ENCODE assay signal across 8 cellular contexts in genomic region chr19:11813801-11814706, GRCh38. TPM values are rescaled to one million over a fixed set of nuclear protein-coding genes. Genes with fewer than 3 reads are reported as not detected.
DNase-seq lines count a peak whose midpoint lies in the region; ATAC-seq and TF ChIP-seq lines count a peak whose summit lies in the region.

Gene ZNF440, plus strand, starts transcription at chr19:11814273. Its CDS starts 175 bp downstream, at chr19:11814448.

- peaks cover 23% of the 10 kb centered on the region for H3K4me1 Mint-ChIP-seq in chondrocyte (ENCODE audit: low read depth)

- H3K9me3 Mint-ChIP-seq in chondrocyte (ENCODE audit: low read depth) = peaks cover 3% of the 10 kb centered on the region

- POLR2A ChIA-PET in AG04449 (lab: Yijun Ruan, JAX) = interaction anchor here (0.8 to 1.5 kb wide), 2 partner anchors 16 to 174 kb away, joined by 3 to 4 read pairs; partner anchors contain the start of gene ZNF491

- ATAC-seq in GM18868 (IDR thresholded peaks at IDR 0.05; ENCODE audit: unreplicated experiment) (peak; percentile 99), HG03103 (IDR thresholded peaks at IDR 0.05; ENCODE audit: low read depth, unreplicated experiment) (peak; percentile 89)

- no peak for TF ChIP-seq CTCF in AG04449 (IDR thresholded peaks at IDR 0.05; ENCODE audit: insufficient read depth, low read length, missing control alignments)
- TF ChIP-seq CTCF in chondrocyte (IDR thresholded peaks at IDR 0.05) = no peak

- CTCF ChIA-PET in AG04449 (lab: Yijun Ruan, JAX) = interaction anchor here (1.0 to 5.9 kb wide), 7 partner anchors 15 to 327 kb away, joined by 3 to 95 read pairs (median 6); partner anchors contain the start of genes ZNF441 and ZNF491

- peak within 1 kb of the TSS; percentile 93 for H3K4me3 Mint-ChIP-seq in chondrocyte (ENCODE audit: unreplicated experiment)

- no peaks in the 10 kb centered on the region for H3K27me3 Mint-ChIP-seq in chondrocyte (ENCODE audit: low read depth)

- peak within 1 kb of the TSS; percentile 90 for H3K4me3 ChIP-seq in AG04449 (ENCODE audit: low read depth, low read length)

- H3K36me3 Mint-ChIP-seq in chondrocyte (ENCODE audit: low read depth) = peaks cover 14% of the 10 kb centered on the region

- DNase-seq in AG04449 (ENCODE audit: low read depth, low spot score) (peak; percentile 66), NCI-H226 (peak; percentile 84), chondrocyte (ENCODE audit: low spot score) (peak; percentile 98), kidney tubule cell (ENCODE audit: low spot score) (peak; percentile 96)
- DNase-seq in activated CD4-positive, CD25-positive, alpha-beta regulatory T cell treated with anti-CD3 and anti-CD28 coated beads, Interleukin-2, amount 50 U/mL, for 72 hours = peak; percentile 93
- peak; percentile 59 to 82 for DNase-seq in stimulated activated CD4-positive, alpha-beta T cell treated with anti-CD3 and anti-CD28 coated beads, Interleukin-1b, Interleukin-23, amount 100 ng/mL, for 1 hour (ENCODE audit: low read depth in 2 of 2)

- H3K27ac Mint-ChIP-seq in chondrocyte (ENCODE audit: unreplicated experiment) = peak within 1 kb of the TSS; percentile 97

RNA-seq across cellular contexts. Expression of gene ZNF440, which starts in this region (rescaled TPM):
- total RNA-seq in chondrocyte = 8.2 to 11.6 TPM (median 8.4 TPM) in 3 replicates

Comparison
In these comparisons a context has a peak if more than half of its experiments do, and no peak if none do; other contexts are left out.
1. Peak in every context shown above with its lines: DNase-seq, ATAC-seq and H3K4me3 ChIP-seq.